Comparison of ENCODE assay signal across 24 cellular contexts in genomic region chr18:56648307-56648706, GRCh38. TPM values are rescaled to one million over a fixed set of nuclear protein-coding genes. Genes with fewer than 3 reads are reported as not detected.
DNase-seq lines count a peak whose midpoint lies in the region; ATAC-seq lines count a peak whose summit lies in the region.
"Had no signal": no experiment of that assay in that cellular context is flagged by ENCODE, and none has a peak within 500 bp of the region (broad histone marks: within the 10 kb centered on the region; RNA-seq: fewer than 3 reads in every experiment).

No MANE protein-coding gene starts in this region.

- no peak overlapping the region for H4K8ac ChIP-seq in mesendoderm (ENCODE audit: low read depth, low read length)

- intact Hi-C loops in posterior cingulate gyrus (cut with DNase I), result no loop called here

- WGBS in mesendoderm (ENCODE audit: extremely low coverage, insufficient coverage, low lambda C conversion rate), result no CpG with 5 or more reads among the region's 1 CpG

- no peaks in the 10 kb centered on the region for H3K9me3 Mint-ChIP-seq in stimulated activated naive CD8-positive, alpha-beta T cell treated with anti-CD3 and anti-CD28 coated beads, Interleukin-15, Interleukin-2, amounts not matched to agents 100 ng/mL and 50 ng/mL, for 24 hours
- H3K9me3 Mint-ChIP-seq in activated T-helper 17 cell treated with anti-CD3 and anti-CD28 coated beads, Interleukin-2, amount 50 U/mL, for 72 hours, result peaks cover 5% of the 10 kb centered on the region
- H3K9me3 Mint-ChIP-seq: CD8-positive, alpha-beta T cell; HFFc6 had no signal

- H2AK5ac ChIP-seq in mesendoderm (ENCODE audit: low read length), result no peak overlapping the region

- H4K5ac ChIP-seq in mesendoderm (ENCODE audit: low read length), result no peak overlapping the region

- peaks cover 6% of the 10 kb centered on the region for H3K79me1 ChIP-seq in mesendoderm (ENCODE audit: low read length)

- no peak overlapping the region for H3K4me3 ChIP-seq in mesendoderm (ENCODE audit: low read length)
- H3K4me3 ChIP-seq: BLaER1 treated with 17β-estradiol and CSF1 and Interleukin-3, amounts not matched to agents 10 nM and 100 nM; HAP-1 had no signal

- H3K4me2 ChIP-seq in mesendoderm (ENCODE audit: low read length), result peak overlapping the region; percentile 30
- H3K4me2 ChIP-seq: SK-N-SH had no signal

- H2BK5ac ChIP-seq in mesendoderm (ENCODE audit: low read length), result no peak overlapping the region

- H3K27ac Mint-ChIP-seq in stimulated activated naive CD8-positive, alpha-beta T cell treated with anti-CD3 and anti-CD28 coated beads, Interleukin-15, Interleukin-2, amounts not matched to agents 100 ng/mL and 50 ng/mL, for 24 hours, result peak overlapping the region; percentile 54
- peak overlapping the region; percentile 82 for H3K27ac Mint-ChIP-seq in activated T-helper 17 cell treated with anti-CD3 and anti-CD28 coated beads, Interleukin-2, amount 50 U/mL, for 72 hours
- H3K27ac Mint-ChIP-seq: CD8-positive, alpha-beta T cell; HFFc6 had no signal

- no peaks in the 10 kb centered on the region for H3K27me3 ChIP-seq in mesendoderm (ENCODE audit: insufficient read depth, low read length, poor library complexity)
- H3K27me3 ChIP-seq: BLaER1 treated with 17β-estradiol and CSF1 and Interleukin-3, amounts not matched to agents 10 nM and 100 nM had no signal

- no peak overlapping the region for H3K23ac ChIP-seq in mesendoderm (ENCODE audit: low read length)

- no peaks in the 10 kb centered on the region for H3K27me3 Mint-ChIP-seq in stimulated activated naive CD8-positive, alpha-beta T cell treated with anti-CD3 and anti-CD28 coated beads, Interleukin-15, Interleukin-2, amounts not matched to agents 100 ng/mL and 50 ng/mL, for 24 hours
- H3K27me3 Mint-ChIP-seq in activated T-helper 17 cell treated with anti-CD3 and anti-CD28 coated beads, Interleukin-2, amount 50 U/mL, for 72 hours, result no peaks in the 10 kb centered on the region

- peak overlapping the region; percentile 53 for H3K56ac ChIP-seq in mesendoderm (ENCODE audit: low read length)

- no peaks in the 10 kb centered on the region for H3K36me3 Mint-ChIP-seq in stimulated activated naive CD8-positive, alpha-beta T cell treated with anti-CD3 and anti-CD28 coated beads, Interleukin-15, Interleukin-2, amounts not matched to agents 100 ng/mL and 50 ng/mL, for 24 hours (ENCODE audit: low read depth)
- H3K36me3 Mint-ChIP-seq in activated T-helper 17 cell treated with anti-CD3 and anti-CD28 coated beads, Interleukin-2, amount 50 U/mL, for 72 hours (ENCODE audit: low read depth), result peaks cover 17% of the 10 kb centered on the region

- peaks cover 4% of the 10 kb centered on the region for H3K4me1 ChIP-seq in mesendoderm (ENCODE audit: control insufficient read depth, low read depth, low read length)
- H3K4me1 ChIP-seq: Caco-2 had no signal

- DNase-seq in stimulated activated naive CD8-positive, alpha-beta T cell treated with anti-CD3 and anti-CD28 coated beads, Interleukin-15, Interleukin-2, amounts not matched to agents 100 U/mL and 50 U/mL, for 24 hours, result no peak
- DNase-seq in mesendoderm (peak; percentile 70), posterior cingulate gyrus (no peak), NCI-H524 treated with DMSO at 0.1 percent for 48 hours (lab: John Stamatoyannopoulos, UW) (no peak), HuH-7.5 (ENCODE audit: low spot score) (no peak)
- DNase-seq: AML-193; Caco-2; CD8-positive, alpha-beta T cell; GOT3; HFFc6; Kasumi-1; MV-4-11; NCI-H1105 treated with DMSO at 0.1 percent for 48 hours; NCI-H146; NCI-H1930; NCI-H2107; NCI-H524; NCI-H774; PC-3; SK-N-SH had no signal

- no peak overlapping the region for H3K4me3 Mint-ChIP-seq in stimulated activated naive CD8-positive, alpha-beta T cell treated with anti-CD3 and anti-CD28 coated beads, Interleukin-15, Interleukin-2, amounts not matched to agents 100 ng/mL and 50 ng/mL, for 24 hours
- no peak overlapping the region for H3K4me3 Mint-ChIP-seq in activated T-helper 17 cell treated with anti-CD3 and anti-CD28 coated beads, Interleukin-2, amount 50 U/mL, for 72 hours
- H3K4me3 Mint-ChIP-seq: CD8-positive, alpha-beta T cell; HFFc6 had no signal

- ATAC-seq in stimulated activated naive CD8-positive, alpha-beta T cell treated with anti-CD3 and anti-CD28 coated beads, Interleukin-15, Interleukin-2, amounts not matched to agents 100 U/mL and 50 U/mL, for 24 hours, result no peak
- no peak for ATAC-seq in activated T-helper 17 cell treated with anti-CD3 and anti-CD28 coated beads, Interleukin-2, amount 50 U/mL, for 72 hours (replicated peaks)
- ATAC-seq: CD8-positive, alpha-beta T cell; PC-3 had no signal

- no peak overlapping the region for H2BK15ac ChIP-seq in mesendoderm (replicated peaks; ENCODE audit: low read depth)

- H3K4ac ChIP-seq in mesendoderm (ENCODE audit: low read depth, low read length), result no peak overlapping the region

- H3K18ac ChIP-seq in mesendoderm (ENCODE audit: low read length), result peak overlapping the region; percentile 31

- no peak overlapping the region for H3K27ac ChIP-seq in mesendoderm (ENCODE audit: low read depth, low read length)

- H2BK120ac ChIP-seq in mesendoderm (ENCODE audit: low read depth, low read length), result no peak overlapping the region

- no peaks in the 10 kb centered on the region for H3K36me3 ChIP-seq in mesendoderm (ENCODE audit: control insufficient read depth, insufficient read depth, low read length)
- H3K36me3 ChIP-seq: BLaER1 treated with 17β-estradiol and CSF1 and Interleukin-3, amounts not matched to agents 10 nM and 100 nM; HAP-1 had no signal

- peaks cover 7% of the 10 kb centered on the region for H3K79me2 ChIP-seq in mesendoderm (ENCODE audit: control insufficient read depth, insufficient read depth, low read length)

- H3K9ac ChIP-seq in mesendoderm (ENCODE audit: low read length), result no peak overlapping the region
- H3K9ac ChIP-seq: SK-N-SH had no signal

- peaks cover 55% of the 10 kb centered on the region for H3K4me1 Mint-ChIP-seq in stimulated activated naive CD8-positive, alpha-beta T cell treated with anti-CD3 and anti-CD28 coated beads, Interleukin-15, Interleukin-2, amounts not matched to agents 100 ng/mL and 50 ng/mL, for 24 hours (ENCODE audit: low read depth)
- H3K4me1 Mint-ChIP-seq in activated T-helper 17 cell treated with anti-CD3 and anti-CD28 coated beads, Interleukin-2, amount 50 U/mL, for 72 hours, result peaks cover 33% of the 10 kb centered on the region

RNA-seq across cellular contexts. Expression of gene WDR7, which starts 2.9 kb away (rescaled TPM):
- 10 to 100 TPM; 24.9 to 27.4 TPM for total RNA-seq in activated T-helper 17 cell treated with anti-CD3 and anti-CD28 coated beads, Interleukin-2, amount 50 U/mL, for 72 hours
- 10.4 TPM for polyA plus RNA-seq in mesendoderm (2013, experiment 1 of 2)
- 9.8 TPM for polyA plus RNA-seq in mesendoderm (2013, experiment 2 of 2)

RNA-seq across cellular contexts. Expression of gene TXNL1, which starts 9.9 kb away (rescaled TPM):
- 10 to 100 TPM; 66.4 to 70.7 TPM for total RNA-seq in activated T-helper 17 cell treated with anti-CD3 and anti-CD28 coated beads, Interleukin-2, amount 50 U/mL, for 72 hours
- 117 TPM for polyA plus RNA-seq in mesendoderm (2013, experiment 1 of 2)
- 116 TPM for polyA plus RNA-seq in mesendoderm (2013, experiment 2 of 2)
